9 cellular contexts compared by ENCODE assay signal in the genomic region with DNA sequence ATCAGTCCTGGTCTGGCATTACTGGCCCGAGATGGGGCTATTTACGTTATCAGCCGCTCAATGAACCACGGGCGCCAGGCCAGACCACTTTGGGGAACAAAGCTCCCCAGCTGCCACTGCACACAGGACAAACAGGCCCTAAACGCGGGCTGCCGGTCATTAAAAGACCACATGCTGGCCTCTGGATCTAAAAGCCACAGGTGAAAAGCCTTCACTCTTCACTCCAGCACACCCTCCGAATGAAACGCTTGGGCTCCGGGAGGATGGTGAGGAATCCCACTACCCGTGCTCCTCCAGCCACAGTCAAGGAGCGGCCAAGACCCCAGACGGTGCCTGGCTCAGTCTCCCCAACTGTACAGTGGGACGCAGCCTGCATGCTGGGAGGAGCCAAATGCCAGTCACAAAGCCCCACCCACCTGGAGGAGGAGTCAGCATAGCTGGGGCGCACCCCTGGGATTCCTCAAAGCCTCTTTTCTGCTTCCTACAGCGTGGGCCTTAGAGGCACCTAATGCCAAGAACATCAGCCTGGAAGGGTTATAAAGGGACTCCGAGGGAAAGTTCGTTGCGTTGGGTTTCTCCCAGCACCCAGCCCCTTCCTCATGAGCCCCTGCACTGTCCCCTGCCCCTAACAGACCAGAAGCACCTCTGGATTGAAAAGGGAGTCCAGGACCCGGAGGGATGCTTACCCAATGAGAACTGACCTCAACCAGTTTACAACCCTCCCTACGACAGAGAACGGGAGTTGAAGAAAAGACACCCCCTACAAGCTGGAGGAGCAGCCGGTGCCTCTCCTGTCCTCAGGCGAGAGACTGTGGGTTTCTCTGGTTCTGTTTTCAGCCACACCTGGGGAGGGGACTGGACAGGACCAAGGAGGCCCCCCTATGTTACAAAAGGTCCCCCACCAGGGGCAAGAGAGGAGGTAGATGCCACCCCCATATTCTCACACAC. TPM values are rescaled to one million over a fixed set of nuclear protein-coding genes. Genes with fewer than 3 reads are reported as not detected.
A peak's percentile ranks its signal among the peaks of the same experiment; 100 is the strongest.
DNase-seq lines count a peak whose midpoint lies in the region; ATAC-seq and TF ChIP-seq lines count a peak whose summit lies in the region.
"Had no signal": no experiment of that assay in that cellular context is flagged by ENCODE, and none has a peak within 500 bp of the region (broad histone marks: within the 10 kb centered on the region; RNA-seq: fewer than 3 reads in every experiment).

No MANE protein-coding gene starts in this region.

- DNase-seq in activated CD4-positive, alpha-beta T cell treated with anti-CD3 and anti-CD28 coated beads for 48 hours: peak; percentile 53
- DNase-seq in activated CD4-positive, alpha-beta T cell treated with anti-CD3 and anti-CD28 coated beads, Interleukin-2, amount 50 U/mL, for 4 hours: no peak
- peak; percentile 77 for DNase-seq in stomach
- DNase-seq in NK-92 treated with Interleukin-12 subunit alpha and Interleukin-12 subunit beta, amount 100 ng/mL, for 24 hours (lab: John Stamatoyannopoulos, UW): no peak
- DNase-seq in SHP77 (lab: John Stamatoyannopoulos, UW): no peak
- DNase-seq: MG63 had no signal

- peak overlapping the region; percentile 15 for H3K4me3 Mint-ChIP-seq in activated naive CD4-positive, alpha-beta T cell treated with anti-CD3 and anti-CD28 coated beads, Interleukin-2, amount 50 U/mL, for 24 hours

- no peak for TF ChIP-seq POLR2A in stomach (IDR thresholded peaks at IDR 0.05)

- intact Hi-C loops in stomach (cut with DNase I; ENCODE audit: low total_unique reads): loop anchor here (10.0 kb wide), 1 partner anchor 180 kb away; no protein-coding TSS in a partner anchor

- H3K9me3 ChIP-seq in iPS-15b (ENCODE audit: control insufficient read depth, insufficient read depth, low read length) (no peaks in the 10 kb centered on the region), stomach (no peaks in the 10 kb centered on the region)
- H3K9me3 ChIP-seq: MG63 had no signal

- H3K27me3 Mint-ChIP-seq in activated naive CD4-positive, alpha-beta T cell treated with anti-CD3 and anti-CD28 coated beads, Interleukin-2, amount 50 U/mL, for 24 hours: peaks cover 18% of the 10 kb centered on the region

- TF ChIP-seq EP300 in stomach (IDR thresholded peaks at IDR 0.05): no peak

- WGBS in stomach, 5 donors: 34 to 55% (median 43%) methylated on average over 23 to 25 of the region's 25 CpGs

- peak overlapping the region; percentile 46 for H3K4me3 ChIP-seq in iPS-15b (ENCODE audit: low read depth, low read length)
- peak overlapping the region in 3 of 4 donors; percentile 9 to 85 (median 76) for H3K4me3 ChIP-seq in stomach
- H3K4me3 ChIP-seq: MG63 had no signal

- H3K36me3 Mint-ChIP-seq in activated naive CD4-positive, alpha-beta T cell treated with anti-CD3 and anti-CD28 coated beads, Interleukin-2, amount 50 U/mL, for 24 hours: peaks cover 4% of the 10 kb centered on the region

- peak overlapping the region; percentile 12 for H3K27ac Mint-ChIP-seq in activated naive CD4-positive, alpha-beta T cell treated with anti-CD3 and anti-CD28 coated beads, Interleukin-2, amount 50 U/mL, for 24 hours

- H3K27me3 ChIP-seq in iPS-15b (ENCODE audit: control insufficient read depth, insufficient read depth, low read length) (peaks cover 7% of the 10 kb centered on the region), stomach (peaks cover 0 to 46% (median 17%) of the 10 kb centered on the region in 3 donors)

- ATAC-seq in GM18520 (IDR thresholded peaks at IDR 0.05; ENCODE audit: unreplicated experiment): no peak

- H3K36me3 ChIP-seq in iPS-15b (ENCODE audit: control insufficient read depth, insufficient read depth, low read length) (peaks cover 3% of the 10 kb centered on the region), stomach (peaks cover 5 to 32% (median 24%) of the 10 kb centered on the region in 4 donors)
- H3K36me3 ChIP-seq: MG63 had no signal

- peak overlapping the region; percentile 20 to 95 (median 92) for H3K27ac ChIP-seq in stomach

- H3K4me1 ChIP-seq in iPS-15b (ENCODE audit: control insufficient read depth, insufficient read depth, low read length) (peaks cover 6% of the 10 kb centered on the region), stomach (peaks cover 48 to 76% (median 71%) of the 10 kb centered on the region in 4 donors)

- peaks cover 18% of the 10 kb centered on the region for H3K4me1 Mint-ChIP-seq in activated naive CD4-positive, alpha-beta T cell treated with anti-CD3 and anti-CD28 coated beads, Interleukin-2, amount 50 U/mL, for 24 hours

- no peak for TF ChIP-seq CTCF in stomach (IDR thresholded peaks at IDR 0.05)

- no peaks in the 10 kb centered on the region for H3K9me3 Mint-ChIP-seq in activated naive CD4-positive, alpha-beta T cell treated with anti-CD3 and anti-CD28 coated beads, Interleukin-2, amount 50 U/mL, for 24 hours

- no peak overlapping the region for H3K9ac ChIP-seq in iPS-15b (ENCODE audit: low read depth, low read length)

RNA-seq across cellular contexts. Expression of a gene that starts 4.7 kb away (rescaled TPM):
- total RNA-seq in stomach: 10 to 100 TPM; 11.1 to 93.0 (median 55.9) TPM
- 10 to 100 TPM; 15.0 to 36.0 (median 25.3) TPM for polyA plus RNA-seq in stomach

Comparison
In these comparisons a context has a peak if more than half of its experiments do, and no peak if none do; other contexts are left out.
1. DNase-seq: peak in activated CD4-positive, alpha-beta T cell treated with anti-CD3 and anti-CD28 coated beads for 48 hours (single experiment) and stomach (single experiment); none in activated CD4-positive, alpha-beta T cell treated with anti-CD3 and anti-CD28 coated beads, Interleukin-2, amount 50 U/mL, for 4 hours (0 of 2), NK-92 treated with Interleukin-12 subunit alpha and Interleukin-12 subunit beta, amount 100 ng/mL, for 24 hours (single experiment) and SHP77 (0 of 2).